16 cellular contexts compared by ENCODE assay signal in genomic region chr19:16363133-16363851, GRCh38. TPM values are rescaled to one million over a fixed set of nuclear protein-coding genes. Genes with fewer than 3 reads are reported as not detected.
DNase-seq lines count a peak whose midpoint lies in the region; ATAC-seq and FAIRE-seq lines count a peak whose summit lies in the region.
"Had no signal": no experiment of that assay in that cellular context is flagged by ENCODE, and none has a peak within 500 bp of the region (broad histone marks: within the 10 kb centered on the region; RNA-seq: fewer than 3 reads in every experiment).

No MANE protein-coding gene starts in this region.

- H3K36me3 ChIP-seq in small intestine (ENCODE audit: control insufficient read depth in 2 of 2, insufficient read depth in 2 of 2, low read length in 2 of 2) = peaks cover 0 to 2% of the 10 kb centered on the region in 2 donors

- H3K9me3 Mint-ChIP-seq in T-helper 2 cell treated with Interferon-gamma antibody and Interleukin-4, amounts not matched to agents 5 μg/mL and 100 μg/mL, for 36 hours = no peaks in the 10 kb centered on the region
- peaks cover 0 to 2% (median 0%) of the 10 kb centered on the region in 6 donors for H3K9me3 Mint-ChIP-seq in immature natural killer cell
- H3K9me3 Mint-ChIP-seq: IgD-negative memory B cell, natural killer cell had no signal

- FAIRE-seq in small intestine (lab: Jason Lieb, UNC) = no peak

- 16 to 67% (median 42%) methylated on average over 20 of the region's 20 CpGs for WGBS in small intestine, 3 donors

- no peak for ATAC-seq in GM21360 (IDR thresholded peaks at IDR 0.05; ENCODE audit: unreplicated experiment)
- ATAC-seq: natural killer cell had no signal

- H3K4me1 ChIP-seq in small intestine (ENCODE audit: control insufficient read depth in 2 of 2, insufficient read depth in 1 of 2, low read depth in 1 of 2, low read length in 1 of 2) = peaks cover 3 to 14% of the 10 kb centered on the region in 2 donors

- peak overlapping the region; percentile 82 to 85 for H3K27ac ChIP-seq in small intestine (ENCODE audit: low read depth in 1 of 2, low read length in 1 of 2)
- H3K27ac ChIP-seq: SK-N-MC had no signal

- no peaks in the 10 kb centered on the region for H3K9me3 ChIP-seq in small intestine (ENCODE audit: control insufficient read depth, low read depth)

- H3K27ac Mint-ChIP-seq in T-helper 2 cell treated with Interferon-gamma antibody and Interleukin-4, amounts not matched to agents 5 μg/mL and 100 μg/mL, for 36 hours = peak overlapping the region; percentile 49
- peak overlapping the region in 4 of 6 donors; percentile 82 to 91 (median 86) for H3K27ac Mint-ChIP-seq in immature natural killer cell
- H3K27ac Mint-ChIP-seq: natural killer cell had no signal

- H3K27me3 ChIP-seq in small intestine (ENCODE audit: control insufficient read depth in 2 of 2, insufficient read depth in 2 of 2, low read length in 2 of 2) = peaks cover 0 to 2% of the 10 kb centered on the region in 2 donors

- no peak for DNase-seq in T-helper 2 cell treated with Interferon-gamma antibody and Interleukin-4, amounts not matched to agents 5 μg/mL and 100 μg/mL, for 36 hours (ENCODE audit: low spot score)
- no peak for DNase-seq in T-helper 2 cell
- peak; percentile 45 for DNase-seq in NCI-H2196 treated with DMSO at 0.1 percent for 48 hours (lab: John Stamatoyannopoulos, UW; ENCODE audit: unreplicated experiment)
- DNase-seq in immature natural killer cell = no peak
- peak; percentile 95 for DNase-seq in small intestine
- DNase-seq in NOMO-1 (lab: John Stamatoyannopoulos, UW; ENCODE audit: unreplicated experiment in 2 of 2) = no peak
- DNase-seq in stimulated activated naive CD4-positive, alpha-beta T cell (lab: John Stamatoyannopoulos, UW) = no peak
- DNase-seq: GDM1; hippocampal formation; natural killer cell; NCI-H524; stimulated activated CD4-positive, alpha-beta T cell treated with anti-CD3 and anti-CD28 coated beads, Interleukin-12 subunit alpha, Interleukin-12 subunit beta, amount 100 ng/mL, for 4 hours; stimulated activated CD8-positive, alpha-beta memory T cell treated with anti-CD3 and anti-CD28 coated beads, Interleukin-4, amount 100 ng/mL, for 48 hours had no signal

- peaks cover 40% of the 10 kb centered on the region for H3K36me3 Mint-ChIP-seq in T-helper 2 cell treated with Interferon-gamma antibody and Interleukin-4, amounts not matched to agents 5 μg/mL and 100 μg/mL, for 36 hours (ENCODE audit: low read depth)
- H3K36me3 Mint-ChIP-seq in immature natural killer cell = peaks cover 4 to 18% (median 17%) of the 10 kb centered on the region in 3 donors
- H3K36me3 Mint-ChIP-seq: natural killer cell had no signal

- no peaks in the 10 kb centered on the region for H3K27me3 Mint-ChIP-seq in T-helper 2 cell treated with Interferon-gamma antibody and Interleukin-4, amounts not matched to agents 5 μg/mL and 100 μg/mL, for 36 hours (ENCODE audit: low read depth)
- peaks cover 0 to 15% (median 2%) of the 10 kb centered on the region in 3 donors for H3K27me3 Mint-ChIP-seq in immature natural killer cell (ENCODE audit: low read depth in 3 of 3)
- H3K27me3 Mint-ChIP-seq: IgD-negative memory B cell had no signal

- no peak overlapping the region for H3K4me3 Mint-ChIP-seq in T-helper 2 cell treated with Interferon-gamma antibody and Interleukin-4, amounts not matched to agents 5 μg/mL and 100 μg/mL, for 36 hours
- H3K4me3 Mint-ChIP-seq in immature natural killer cell = peak overlapping the region in 4 of 5 donors; percentile 21 to 38 (median 24)
- H3K4me3 Mint-ChIP-seq: natural killer cell had no signal

- H3K4me3 ChIP-seq in small intestine (ENCODE audit: low read depth in 1 of 2, low read length in 2 of 2) = no peak overlapping the region
- H3K4me3 ChIP-seq: SK-N-MC had no signal

- H3K4me1 Mint-ChIP-seq in T-helper 2 cell treated with Interferon-gamma antibody and Interleukin-4, amounts not matched to agents 5 μg/mL and 100 μg/mL, for 36 hours (ENCODE audit: low read depth) = peaks cover 76% of the 10 kb centered on the region
- H3K4me1 Mint-ChIP-seq in immature natural killer cell = peaks cover 54 to 66% of the 10 kb centered on the region in 2 donors

RNA-seq across cellular contexts. Expression of gene KLF2, which starts 38.7 kb away (rescaled TPM):
- polyA plus RNA-seq in immature natural killer cell (100 to 1,000 TPM in 1 of 3 donors, 10 to 100 TPM in 2; 55.0 to 102 (median 91.0) TPM), small intestine (10 to 100 TPM in 1 of 3 donors, 1 to 10 TPM in 2; 1.1 to 25.4 (median 3.8) TPM)

Comparison
In these comparisons a context has a peak if more than half of its experiments do, and no peak if none do; other contexts are left out.
1. DNase-seq: peak in NCI-H2196 treated with DMSO at 0.1 percent for 48 hours (single experiment) and small intestine (single experiment); none in T-helper 2 cell treated with Interferon-gamma antibody and Interleukin-4, amounts not matched to agents 5 μg/mL and 100 μg/mL, for 36 hours (single experiment), T-helper 2 cell (0 of 5), immature natural killer cell (0 of 3), NOMO-1 (0 of 2) and stimulated activated naive CD4-positive, alpha-beta T cell (0 of 6).